In genomic region chr16:13997933-13998332, GRCh38 we compare ENCODE assay signal across 1 cellular context.
TF ChIP-seq lines count a peak whose summit lies in the region.

No MANE protein-coding gene starts in this region.

TF ChIP-seq in HepG2, 621 proteins besides CTCF, POLR2A, EP300 and RAD21 (continued from another document and continues in another):
- TF ChIP-seq MIXL1 (CRISPR knock-in tag; IDR thresholded peaks at IDR 0.05) (peak; percentile 78; the same call in 1 of the 2 replicates), SRSF4 (IDR thresholded peaks at IDR 0.05; ENCODE audit: low read depth, low read length, poor library complexity, severe bottlenecking) (no peak), SNAPC4 (CRISPR knock-in tag; IDR thresholded peaks at IDR 0.05) (no peak), ZNF713 (CRISPR knock-in tag; IDR thresholded peaks at IDR 0.05) (no peak), ZNF10 (CRISPR knock-in tag; IDR thresholded peaks at IDR 0.05; ENCODE audit: borderline replicate concordance, low read depth) (no peak), ZNF205 (CRISPR knock-in tag; IDR thresholded peaks at IDR 0.05) (0 out of 2 replicates have a peak, but pooled peaks have one; percentile 38), NKX3-1 (CRISPR knock-in tag; IDR thresholded peaks at IDR 0.05) (no peak), MYC (CRISPR knock-in tag; IDR thresholded peaks at IDR 0.05; ENCODE audit: borderline replicate concordance) (no peak), FUBP1 (CRISPR knock-in tag; IDR thresholded peaks at IDR 0.05; ENCODE audit: borderline replicate concordance) (no peak), ZNF605 (CRISPR knock-in tag; IDR thresholded peaks at IDR 0.05) (peak; percentile 40; the same call in 1 of the 2 replicates), SIX1 (CRISPR knock-in tag; IDR thresholded peaks at IDR 0.05; ENCODE audit: borderline replicate concordance) (no peak), FIP1L1 (IDR thresholded peaks at IDR 0.05; ENCODE audit: borderline replicate concordance, insufficient read depth, low read depth, low read length) (no peak), ZBTB14 (CRISPR knock-in tag; IDR thresholded peaks at IDR 0.05) (no peak), ZNF660 (CRISPR knock-in tag; IDR thresholded peaks at IDR 0.05; ENCODE audit: borderline replicate concordance, low read depth) (no peak), ZBED4 (CRISPR knock-in tag; IDR thresholded peaks at IDR 0.05; ENCODE audit: borderline replicate concordance) (no peak), TAF1 (CRISPR knock-in tag; IDR thresholded peaks at IDR 0.05) (no peak), MXI1 (IDR thresholded peaks at IDR 0.05; ENCODE audit: borderline replicate concordance, low read depth, low read length) (no peak), PAX8 (CRISPR knock-in tag; IDR thresholded peaks at IDR 0.05; ENCODE audit: borderline replicate concordance) (no peak), USF2 (IDR thresholded peaks at IDR 0.05; ENCODE audit: low read depth, low read length) (no peak), USF2 (CRISPR knock-in tag; IDR thresholded peaks at IDR 0.05; ENCODE audit: borderline replicate concordance) (no peak), ZMYM4 (CRISPR knock-in tag; IDR thresholded peaks at IDR 0.05) (no peak; the same call in 1 of the 2 replicates), ZNF160 (CRISPR knock-in tag; IDR thresholded peaks at IDR 0.05) (no peak), POLR2G (IDR thresholded peaks at IDR 0.05; ENCODE audit: low read depth, low read length) (no peak), MAFG (CRISPR knock-in tag; IDR thresholded peaks at IDR 0.05) (no peak), ZNF44 (CRISPR knock-in tag; IDR thresholded peaks at IDR 0.05) (no peak), ZNF737 (CRISPR knock-in tag; IDR thresholded peaks at IDR 0.05; ENCODE audit: borderline replicate concordance) (no peak), PRDM10 (CRISPR knock-in tag; IDR thresholded peaks at IDR 0.05; ENCODE audit: low read depth) (no peak), ZNF644 (CRISPR knock-in tag; IDR thresholded peaks at IDR 0.05; ENCODE audit: low read depth) (no peak), HNF1A (IDR thresholded peaks at IDR 0.05; ENCODE audit: low read depth) (peak; percentile 78; the same call in 1 of the 2 replicates), HNF1A (CRISPR knock-in tag; IDR thresholded peaks at IDR 0.05; ENCODE audit: borderline replicate concordance) (peak; percentile 41; the same call in 1 of the 2 replicates), RORA (CRISPR knock-in tag; IDR thresholded peaks at IDR 0.05) (no peak), ZNF460 (CRISPR knock-in tag; IDR thresholded peaks at IDR 0.05; ENCODE audit: borderline replicate concordance) (no peak)
